Comparison of ENCODE assay signal across 18 cellular contexts in genomic region chr5:140258873-140259272, GRCh38. TPM values are rescaled to one million over a fixed set of nuclear protein-coding genes. Genes with fewer than 3 reads are reported as not detected.
A peak's percentile ranks its signal among the peaks of the same experiment; 100 is the strongest.
DNase-seq lines count a peak whose midpoint lies in the region; ATAC-seq and TF ChIP-seq lines count a peak whose summit lies in the region.
"Had no signal": no experiment of that assay in that cellular context is flagged by ENCODE, and none has a peak within 500 bp of the region (broad histone marks: within the 10 kb centered on the region; RNA-seq: fewer than 3 reads in every experiment).

No MANE protein-coding gene starts in this region.

- H3K9me3 Mint-ChIP-seq in MCF 10A (ENCODE audit: unreplicated experiment) (no peaks in the 10 kb centered on the region), glutamatergic neuron (ENCODE audit: unreplicated experiment) (peaks cover 2% of the 10 kb centered on the region)
- H3K9me3 Mint-ChIP-seq: activated naive CD8-positive, alpha-beta T cell treated with anti-CD3 and anti-CD28 coated beads for 36 hours had no signal

- H3K4me1 Mint-ChIP-seq in MCF 10A (ENCODE audit: insufficient read depth, unreplicated experiment) (peaks cover 43% of the 10 kb centered on the region), T-helper 17 cell (peaks cover 42% of the 10 kb centered on the region), glutamatergic neuron (ENCODE audit: low read depth, unreplicated experiment) (peaks cover 28% of the 10 kb centered on the region)

- no peaks in the 10 kb centered on the region for H3K27me3 ChIP-seq in breast epithelium
- H3K27me3 ChIP-seq in transverse colon: no peaks in the 10 kb centered on the region
- H3K27me3 ChIP-seq in Karpas-422 (ENCODE audit: low read length): no peaks in the 10 kb centered on the region
- H3K27me3 ChIP-seq: dorsolateral prefrontal cortex, left lung, ovary had no signal

- DNase-seq in MCF 10A (ENCODE audit: unreplicated experiment) (no peak), breast epithelium (ENCODE audit: low spot score in 2 of 2) (no peak), T-helper 17 cell (no peak), glutamatergic neuron (no peak), transverse colon (no peak), HEK293T (ENCODE audit: extremely low spot score) (no peak), Karpas-422 (no peak), GF-D8 (lab: John Stamatoyannopoulos, UW) (no peak)
- DNase-seq: activated CD8-positive, alpha-beta memory T cell treated with anti-CD3 and anti-CD28 coated beads, Interleukin-2, amount 50 U/mL, for 4 hours; activated naive CD8-positive, alpha-beta T cell treated with anti-CD3 and anti-CD28 coated beads for 36 hours; dorsolateral prefrontal cortex; KBM-7; left lung; NCI-H2029 treated with DMSO at 0.1 percent for 48 hours; ovary; stimulated activated CD4-positive, alpha-beta T cell treated with anti-CD3 and anti-CD28 coated beads, Interleukin-2, amount 100 ng/mL, for 48 hours had no signal

- no peak for TF ChIP-seq CTCF in MCF 10A (IDR thresholded peaks at IDR 0.05; ENCODE audit: unreplicated experiment)
- no peak for TF ChIP-seq CTCF in breast epithelium (IDR thresholded peaks at IDR 0.05)
- TF ChIP-seq CTCF in glutamatergic neuron (IDR thresholded peaks at IDR 0.05; ENCODE audit: partially characterized antibody, unreplicated experiment): no peak
- TF ChIP-seq CTCF in transverse colon (IDR thresholded peaks at IDR 0.05): no peak

- intact Hi-C loops in MCF 10A (cut with micrococcal nuclease): loop anchor here (2.0 kb wide), 1 partner anchor 44 kb away; the partner anchor contains the start of gene PFDN1
- intact Hi-C loops in breast epithelium (cut with DNase I; ENCODE audit: low total_unique reads): no loop called here
- intact Hi-C loops in transverse colon (cut with DNase I; ENCODE audit: low total_unique reads): no loop called here

- TF ChIP-seq EP300 in transverse colon (IDR thresholded peaks at IDR 0.05; ENCODE audit: low read depth): no peak

- no peak overlapping the region for H2AFZ ChIP-seq in Karpas-422 (ENCODE audit: low read length)

- H3K4me3 Mint-ChIP-seq in MCF 10A (ENCODE audit: unreplicated experiment) (no peak overlapping the region), T-helper 17 cell (peak overlapping the region; percentile 13), glutamatergic neuron (ENCODE audit: unreplicated experiment) (no peak overlapping the region)
- H3K4me3 Mint-ChIP-seq: activated naive CD8-positive, alpha-beta T cell treated with anti-CD3 and anti-CD28 coated beads for 36 hours; WTC11 had no signal

- no TSS peak for BruUV-seq in MCF 10A (replicated peaks; lab: Mats Ljungman, UMichigan)

- no peak for ATAC-seq in T-helper 17 cell

- TF ChIP-seq POLR2A in breast epithelium (IDR thresholded peaks at IDR 0.05) (no peak), transverse colon (IDR thresholded peaks at IDR 0.05) (no peak)

- H3K4me3 ChIP-seq in breast epithelium (no peak overlapping the region), transverse colon (no peak overlapping the region), Karpas-422 (ENCODE audit: low read length) (no peak overlapping the region)
- H3K4me3 ChIP-seq: dorsolateral prefrontal cortex, left lung, ovary had no signal

- no peak overlapping the region for H3K9ac ChIP-seq in Karpas-422 (ENCODE audit: low read length)

- H3K79me2 ChIP-seq in Karpas-422 (ENCODE audit: low read length): peaks cover 51% of the 10 kb centered on the region

- no peaks in the 10 kb centered on the region for H4K20me1 ChIP-seq in Karpas-422 (ENCODE audit: insufficient read depth, low read depth, low read length)

- H3K36me3 Mint-ChIP-seq in MCF 10A (ENCODE audit: insufficient read depth, unreplicated experiment): peaks cover 21% of the 10 kb centered on the region
- peaks cover 8% of the 10 kb centered on the region for H3K36me3 Mint-ChIP-seq in T-helper 17 cell (ENCODE audit: low read depth)
- H3K36me3 Mint-ChIP-seq in glutamatergic neuron (ENCODE audit: unreplicated experiment): peaks cover 5% of the 10 kb centered on the region

- in situ Hi-C loops in transverse colon (cut with MboI; ENCODE audit: low pct_ligation_motif_present in 1 of 4, low pct_unique_long_range_greater_than_20kb in 1 of 4, low sequenced_read_pairs in 3 of 4): no loop called here

- H3K9me3 ChIP-seq in breast epithelium (no peaks in the 10 kb centered on the region), T-helper 17 cell (ENCODE audit: control insufficient read depth, low read length, poor library complexity, severe bottlenecking) (no peaks in the 10 kb centered on the region), transverse colon (no peaks in the 10 kb centered on the region), Karpas-422 (ENCODE audit: low read length) (no peaks in the 10 kb centered on the region)
- H3K9me3 ChIP-seq: left lung, ovary had no signal

- H3K27ac ChIP-seq in breast epithelium: no peak overlapping the region
- H3K27ac ChIP-seq in transverse colon: peak overlapping the region in 3 of 4 donors; percentile 40 to 80 (median 77)
- no peak overlapping the region for H3K27ac ChIP-seq in Karpas-422 (ENCODE audit: low read length)
- H3K27ac ChIP-seq: dorsolateral prefrontal cortex, ovary, RWPE1 had no signal

- H3K4me1 ChIP-seq in breast epithelium (no peaks in the 10 kb centered on the region), transverse colon (peaks cover 13 to 62% (median 33%) of the 10 kb centered on the region in 4 donors), Karpas-422 (ENCODE audit: low read length) (no peaks in the 10 kb centered on the region)

- no peaks in the 10 kb centered on the region for H3K9me2 ChIP-seq in Karpas-422 (replicated peaks; ENCODE audit: insufficient read depth, low read length)

- H3K36me3 ChIP-seq in breast epithelium (no peaks in the 10 kb centered on the region), transverse colon (no peaks in the 10 kb centered on the region), Karpas-422 (ENCODE audit: insufficient read depth, low read length) (peaks cover 9% of the 10 kb centered on the region)
- H3K36me3 ChIP-seq: ovary had no signal

- 77 to 86% methylated on average over 4 of the region's 4 CpGs for WGBS in transverse colon (ENCODE audit: low coverage in 1 of 2), 2 donors

- POLR2A ChIA-PET in MCF 10A (lab: Yijun Ruan, JAX): interaction anchor here (0.6 to 9.3 kb wide), 11 partner anchors 14 to 919 kb away, joined by 3 to 136 read pairs (median 4); partner anchors contain the start of genes ANKHD1, HBEGF and PFDN1
- POLR2A ChIA-PET in HEK293T (lab: Yijun Ruan, JAX): no interaction called here

- H3K27me3 Mint-ChIP-seq in MCF 10A (ENCODE audit: insufficient read depth, unreplicated experiment) (no peaks in the 10 kb centered on the region), T-helper 17 cell (no peaks in the 10 kb centered on the region), glutamatergic neuron (ENCODE audit: unreplicated experiment) (peaks cover 2% of the 10 kb centered on the region)
- H3K27me3 Mint-ChIP-seq: activated naive CD8-positive, alpha-beta T cell treated with anti-CD3 and anti-CD28 coated beads for 36 hours had no signal

- H3K27ac Mint-ChIP-seq in MCF 10A (ENCODE audit: low read depth, unreplicated experiment) (peak overlapping the region; percentile 93), T-helper 17 cell (peak overlapping the region; percentile 82), glutamatergic neuron (ENCODE audit: unreplicated experiment) (peak overlapping the region; percentile 79)

- no peak overlapping the region for H3K4me2 ChIP-seq in Karpas-422 (ENCODE audit: low read depth, low read length, poor library complexity, severe bottlenecking)

- CTCF ChIA-PET in MCF 10A (lab: Yijun Ruan, JAX) (interaction anchor here (0.7 to 42.5 kb wide), 4 partner anchors 15 to 582 kb away, joined by 3 to 1450 read pairs (median 102); partner anchors contain the start of gene HBEGF), HEK293T (lab: Yijun Ruan, JAX) (interaction anchor here (1.2 kb wide), 1 partner anchor 87 kb away, joined by 3 read pairs; the partner anchor contains the start of gene HBEGF)

TF ChIP-seq in HEK293T, 16 proteins besides CTCF, POLR2A, EP300 and RAD21:
- no peak for TF ChIP-seq PKNOX1 (IDR thresholded peaks at IDR 0.05)
- no peak for TF ChIP-seq FOXA1 (IDR thresholded peaks at IDR 0.05)
- no peak for TF ChIP-seq BHLHE40 (IDR thresholded peaks at IDR 0.05; ENCODE audit: borderline replicate concordance)
- TF ChIP-seq TARDBP (IDR thresholded peaks at IDR 0.05): no peak
- TF ChIP-seq LEF1 (IDR thresholded peaks at IDR 0.05; ENCODE audit: borderline replicate concordance): no peak
- TF ChIP-seq FOXK2 (IDR thresholded peaks at IDR 0.05): no peak
- no peak for TF ChIP-seq HDGF (IDR thresholded peaks at IDR 0.05; ENCODE audit: borderline replicate concordance)
- no peak for TF ChIP-seq ZNF384 (IDR thresholded peaks at IDR 0.05)
- TF ChIP-seq NFRKB (IDR thresholded peaks at IDR 0.05): no peak
- TF ChIP-seq SUZ12 (IDR thresholded peaks at IDR 0.05): no peak
- no peak for TF ChIP-seq L3MBTL2 (conservative IDR thresholded peaks at IDR 0.05)
- no peak for TF ChIP-seq ARNT (IDR thresholded peaks at IDR 0.05)
- no peak for TF ChIP-seq SP1 (IDR thresholded peaks at IDR 0.05)
- TF ChIP-seq CTBP1 (IDR thresholded peaks at IDR 0.05; ENCODE audit: borderline replicate concordance): no peak
- TF ChIP-seq FOXM1 (IDR thresholded peaks at IDR 0.05; ENCODE audit: borderline replicate concordance): no peak
- no peak for TF ChIP-seq ELF4 (IDR thresholded peaks at IDR 0.05)
TF ChIP-seq in HEK293T: peak in this region for 0.

RNA-seq across cellular contexts. Expression of gene PFDN1, which starts 44.0 kb away (rescaled TPM):
- 94.7 and 102 TPM in 2 replicates for total RNA-seq in MCF 10A (2022)
- total RNA-seq in breast epithelium: 10 to 100 TPM; 72.2 to 93.4 (median 86.3) TPM
- 10 to 100 TPM; 33.4 to 35.2 TPM for total RNA-seq in T-helper 17 cell
- 67.7 TPM for total RNA-seq in glutamatergic neuron (ENCODE audit: unreplicated experiment)
- total RNA-seq in transverse colon: 100 to 1,000 TPM in 2 of 4 donors, 10 to 100 TPM in 2; 72.9 to 230 (median 98.4) TPM
- total RNA-seq in Karpas-422 (2014; rRNA removed; shearing (Covaris generic); ENCODE audit: low replicate concordance): 28.2 and 49.8 TPM in 2 replicates

Comparison
In these comparisons a context has a peak if more than half of its experiments do, and no peak if none do; other contexts are left out.
1. H3K27ac ChIP-seq: peak in transverse colon (3 of 4); none in breast epithelium (0 of 2) and Karpas-422 (single experiment).
2. Peak in every context shown above with its lines, with median percentiles within 50 percentile points of each other: H3K27ac Mint-ChIP-seq.